20 cellular contexts compared by ENCODE assay signal in genomic region chr2:219733746-219734145, GRCh38.
"Had no signal": no experiment of that assay in that cellular context is flagged by ENCODE, and none has a peak within 500 bp of the region (broad histone marks: within the 10 kb centered on the region; RNA-seq: fewer than 3 reads in every experiment).

No MANE protein-coding gene starts in this region.

- H3K9me3 ChIP-seq: gastrocnemius medialis, left lung, prostate gland, sigmoid colon, stomach, thyroid gland had no signal

- H3K4me3 ChIP-seq: coronary artery, gastrocnemius medialis, left lung, prostate gland, sigmoid colon, stomach, thyroid gland had no signal

- H3K36me3 Mint-ChIP-seq: natural killer cell; stimulated activated effector memory CD8-positive, alpha-beta T cell treated with anti-CD3 and anti-CD28 coated beads, Interleukin-12 subunit alpha, Interleukin-12 subunit beta, amount 100 ng/mL, for 72 hours; type B pancreatic cell had no signal

- H3K36me3 ChIP-seq: gastrocnemius medialis, left lung, prostate gland, sigmoid colon, stomach, thyroid gland had no signal

- H3K27ac Mint-ChIP-seq: effector memory CD8-positive, alpha-beta T cell; natural killer cell; stimulated activated effector memory CD8-positive, alpha-beta T cell treated with anti-CD3 and anti-CD28 coated beads, Interleukin-12 subunit alpha, Interleukin-12 subunit beta, amount 100 ng/mL, for 72 hours; type B pancreatic cell had no signal

- H3K27me3 Mint-ChIP-seq: type B pancreatic cell had no signal

- H3K4me1 ChIP-seq: left lung, prostate gland, sigmoid colon, thyroid gland had no signal

- H3K4me3 Mint-ChIP-seq: effector memory CD8-positive, alpha-beta T cell; natural killer cell; neural crest cell; stimulated activated effector memory CD8-positive, alpha-beta T cell treated with anti-CD3 and anti-CD28 coated beads, Interleukin-12 subunit alpha, Interleukin-12 subunit beta, amount 100 ng/mL, for 72 hours; type B pancreatic cell had no signal

- H3K9me3 Mint-ChIP-seq: effector memory CD8-positive, alpha-beta T cell; natural killer cell; neural crest cell; stimulated activated effector memory CD8-positive, alpha-beta T cell treated with anti-CD3 and anti-CD28 coated beads, Interleukin-12 subunit alpha, Interleukin-12 subunit beta, amount 100 ng/mL, for 72 hours; type B pancreatic cell had no signal

- ATAC-seq: effector memory CD8-positive, alpha-beta T cell; gastrocnemius medialis; left cardiac atrium; left lung; natural killer cell; right cardiac atrium; stimulated activated effector memory CD8-positive, alpha-beta T cell treated with anti-CD3 and anti-CD28 coated beads, Interleukin-12 subunit alpha, Interleukin-12 subunit beta, amount 100 ng/mL, for 72 hours had no signal

- H3K4me1 Mint-ChIP-seq: natural killer cell; stimulated activated effector memory CD8-positive, alpha-beta T cell treated with anti-CD3 and anti-CD28 coated beads, Interleukin-12 subunit alpha, Interleukin-12 subunit beta, amount 100 ng/mL, for 72 hours had no signal

- H3K27me3 ChIP-seq: gastrocnemius medialis, sigmoid colon, thyroid gland had no signal

- DNase-seq: effector memory CD8-positive, alpha-beta T cell; foreskin fibroblast; gastrocnemius medialis; head of caudate nucleus; kidney; left cardiac atrium; left lung; natural killer cell; right cardiac atrium; sigmoid colon; stimulated activated CD4-positive, alpha-beta T cell treated with anti-CD3 and anti-CD28 coated beads, Interleukin-2, amount 100 ng/mL, for 24 hours; stimulated activated CD4-positive, alpha-beta T cell treated with anti-CD3 and anti-CD28 coated beads, Interleukin-4, amount 100 ng/mL, for 24 hours; stimulated activated naive CD4-positive, alpha-beta T cell treated with Interleukin-2 at 50 U/mL for 16 hours; stomach; thyroid gland had no signal

- H3K27ac ChIP-seq: coronary artery, gastrocnemius medialis, left lung, prostate gland, sigmoid colon, stomach, thyroid gland had no signal
